ENCODE assay signal across 13 cellular contexts in genomic region chrX:121504148-121504547, GRCh38.
"Had no signal": no experiment of that assay in that cellular context is flagged by ENCODE, and none has a peak within 500 bp of the region (broad histone marks: within the 10 kb centered on the region; RNA-seq: fewer than 3 reads in every experiment).

No MANE protein-coding gene starts in this region.

- DNase-seq: activated CD4-positive, alpha-beta memory T cell treated with anti-CD3 and anti-CD28 coated beads, Interleukin-2, amount 10 ng/mL, durations not matched to agents 7 days and 5 days; activated naive CD4-positive, alpha-beta T cell treated with Interleukin-2 at 50 U/mL for 16 hours; activated T-cell treated with anti-CD3 and anti-CD28 coated beads, Interleukin-2, amount 50 U/mL, for 24 hours; cerebellar nuclear complex; cortex of kidney; erythroblast; left ventricle myocardium inferior; mammary epithelial cell; midbrain; stimulated activated CD4-positive, alpha-beta T cell treated with anti-CD3 and anti-CD28 coated beads, Interleukin-4, amount 100 ng/mL, for 1 hour; upper lobe of left lung had no signal

- ATAC-seq: activated CD4-positive, CD25-positive, alpha-beta regulatory T cell treated with anti-CD3 and anti-CD28 coated beads, Interleukin-2, amount 50 U/mL, for 24 hours; sciatic nerve had no signal
